In the genomic region with DNA sequence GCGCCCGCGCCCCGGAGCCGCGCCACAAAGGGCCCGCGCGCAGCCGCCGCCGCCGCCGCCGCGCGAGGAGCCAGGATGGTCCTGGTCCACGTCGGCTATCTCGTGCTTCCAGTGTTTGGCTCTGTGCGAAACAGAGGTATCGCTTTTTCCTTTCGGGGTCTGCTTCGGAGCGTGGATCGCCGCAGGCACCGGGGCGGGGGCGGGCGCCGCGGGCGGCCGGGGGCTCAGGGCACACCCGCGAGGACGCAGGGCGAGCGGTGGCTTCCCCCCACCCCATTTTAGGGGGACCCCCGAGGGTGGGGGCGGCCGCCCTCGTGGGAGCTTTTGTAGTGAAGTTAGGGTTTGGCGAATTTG, we compare ENCODE assay signal across 9 cellular contexts.
A peak's percentile ranks its signal among the peaks of the same experiment; 100 is the strongest.
DNase-seq lines count a peak whose midpoint lies in the region; ATAC-seq and TF ChIP-seq lines count a peak whose summit lies in the region.
"Had no signal": no experiment of that assay in that cellular context is flagged by ENCODE, and none has a peak within 500 bp of the region (broad histone marks: within the 10 kb centered on the region; RNA-seq: fewer than 3 reads in every experiment).

No MANE protein-coding gene starts in this region.

- H3K9me3 Mint-ChIP-seq in activated T-helper 2 cell treated with anti-CD3 and anti-CD28 coated beads, Interferon-gamma antibody, Interleukin-2, Interleukin-4, amounts not matched to agents 10 μg/mL and 5 μg/mL and 100 μg/mL, durations not matched to agents 14 hours and 24 hours and 36 hours = no peaks in the 10 kb centered on the region

- TF ChIP-seq CTCF in kidney epithelial cell (IDR thresholded peaks at IDR 0.05; ENCODE audit: insufficient read depth, low read length, poor library complexity, severe bottlenecking) = no peak

- DNase-seq in NCI-H1417 (lab: John Stamatoyannopoulos, UW) = peak in 2 of 3 experiments; percentile 55 to 75
- no peak for DNase-seq in NCI-H1417 treated with DMSO at 0.1 percent for 48 hours (lab: John Stamatoyannopoulos, UW)
- DNase-seq in activated T-helper 2 cell treated with anti-CD3 and anti-CD28 coated beads, Interferon-gamma antibody, Interleukin-2, Interleukin-4, amounts not matched to agents 10 μg/mL and 5 μg/mL and 100 μg/mL, durations not matched to agents 14 hours and 24 hours and 36 hours (ENCODE audit: low spot score) = no peak
- DNase-seq in kidney epithelial cell (ENCODE audit: low read depth) = no peak
- no peak for DNase-seq in Ammon's horn (ENCODE audit: low spot score)
- DNase-seq in OCI-M1 (lab: John Stamatoyannopoulos, UW) = no peak
- DNase-seq: SIG-M5 had no signal

- peaks cover 0 to 34% (median 31%) of the 10 kb centered on the region in 5 donors for H3K4me1 ChIP-seq in subcutaneous abdominal adipose tissue (ENCODE audit: control insufficient read depth in 5 of 5, insufficient read depth in 5 of 5, low read length in 5 of 5)

- peaks cover 75% of the 10 kb centered on the region for H3K27me3 Mint-ChIP-seq in activated T-helper 2 cell treated with anti-CD3 and anti-CD28 coated beads, Interferon-gamma antibody, Interleukin-2, Interleukin-4, amounts not matched to agents 10 μg/mL and 5 μg/mL and 100 μg/mL, durations not matched to agents 14 hours and 24 hours and 36 hours (ENCODE audit: low read depth)

- ATAC-seq in HG02623 (IDR thresholded peaks at IDR 0.05; ENCODE audit: unreplicated experiment) = no peak

- no peaks in the 10 kb centered on the region for H3K9me3 ChIP-seq in subcutaneous abdominal adipose tissue (ENCODE audit: control insufficient read depth in 5 of 5, low read length in 5 of 5)

- H3K27ac Mint-ChIP-seq in activated T-helper 2 cell treated with anti-CD3 and anti-CD28 coated beads, Interferon-gamma antibody, Interleukin-2, Interleukin-4, amounts not matched to agents 10 μg/mL and 5 μg/mL and 100 μg/mL, durations not matched to agents 14 hours and 24 hours and 36 hours = peak overlapping the region; percentile 36

- H3K4me3 ChIP-seq in kidney epithelial cell (ENCODE audit: low read depth, low read length) (peak overlapping the region; percentile 51), subcutaneous abdominal adipose tissue (ENCODE audit: low read depth in 1 of 5, low read length in 5 of 5) (peak overlapping the region; percentile 43 to 64 (median 61))

- H3K36me3 ChIP-seq in kidney epithelial cell (ENCODE audit: control insufficient read depth, insufficient read depth, low read length) (no peaks in the 10 kb centered on the region), subcutaneous abdominal adipose tissue (ENCODE audit: control insufficient read depth in 5 of 5, insufficient read depth in 5 of 5, low read length in 5 of 5) (no peaks in the 10 kb centered on the region)

- intact Hi-C loops in activated T-helper 2 cell treated with anti-CD3 and anti-CD28 coated beads, Interferon-gamma antibody, Interleukin-2, Interleukin-4, amounts not matched to agents 10 μg/mL and 5 μg/mL and 100 μg/mL, durations not matched to agents 14 hours and 24 hours and 36 hours (cut with micrococcal nuclease) = no loop called here

- H3K4me1 Mint-ChIP-seq in activated T-helper 2 cell treated with anti-CD3 and anti-CD28 coated beads, Interferon-gamma antibody, Interleukin-2, Interleukin-4, amounts not matched to agents 10 μg/mL and 5 μg/mL and 100 μg/mL, durations not matched to agents 14 hours and 24 hours and 36 hours (ENCODE audit: low read depth) = peaks cover 32% of the 10 kb centered on the region

- H3K27me3 ChIP-seq in kidney epithelial cell (ENCODE audit: control insufficient read depth, insufficient read depth, low read length) (peaks cover 28% of the 10 kb centered on the region), subcutaneous abdominal adipose tissue (ENCODE audit: control insufficient read depth in 5 of 5, insufficient read depth in 4 of 5, low read length in 5 of 5) (peaks cover 0 to 18% (median 5%) of the 10 kb centered on the region in 5 donors)

- H3K4me3 Mint-ChIP-seq in activated T-helper 2 cell treated with anti-CD3 and anti-CD28 coated beads, Interferon-gamma antibody, Interleukin-2, Interleukin-4, amounts not matched to agents 10 μg/mL and 5 μg/mL and 100 μg/mL, durations not matched to agents 14 hours and 24 hours and 36 hours (ENCODE audit: low read depth) = peak overlapping the region; percentile 85

- no peak overlapping the region for H3K9ac ChIP-seq in subcutaneous abdominal adipose tissue (ENCODE audit: low read length in 5 of 5)

- H3K36me3 Mint-ChIP-seq in activated T-helper 2 cell treated with anti-CD3 and anti-CD28 coated beads, Interferon-gamma antibody, Interleukin-2, Interleukin-4, amounts not matched to agents 10 μg/mL and 5 μg/mL and 100 μg/mL, durations not matched to agents 14 hours and 24 hours and 36 hours (ENCODE audit: low read depth) = no peaks in the 10 kb centered on the region

- H3K27ac ChIP-seq in subcutaneous abdominal adipose tissue (ENCODE audit: low read depth, low read length) = no peak overlapping the region

Comparison
In these comparisons a context has a peak if more than half of its experiments do, and no peak if none do; other contexts are left out.
1. DNase-seq: peak in NCI-H1417 (2 of 3); none in NCI-H1417 treated with DMSO at 0.1 percent for 48 hours (single experiment), activated T-helper 2 cell treated with anti-CD3 and anti-CD28 coated beads, Interferon-gamma antibody, Interleukin-2, Interleukin-4, amounts not matched to agents 10 μg/mL and 5 μg/mL and 100 μg/mL, durations not matched to agents 14 hours and 24 hours and 36 hours (single experiment), kidney epithelial cell (single experiment), Ammon's horn (single experiment) and OCI-M1 (single experiment).